30 cellular contexts compared by ENCODE assay signal in the genomic region with DNA sequence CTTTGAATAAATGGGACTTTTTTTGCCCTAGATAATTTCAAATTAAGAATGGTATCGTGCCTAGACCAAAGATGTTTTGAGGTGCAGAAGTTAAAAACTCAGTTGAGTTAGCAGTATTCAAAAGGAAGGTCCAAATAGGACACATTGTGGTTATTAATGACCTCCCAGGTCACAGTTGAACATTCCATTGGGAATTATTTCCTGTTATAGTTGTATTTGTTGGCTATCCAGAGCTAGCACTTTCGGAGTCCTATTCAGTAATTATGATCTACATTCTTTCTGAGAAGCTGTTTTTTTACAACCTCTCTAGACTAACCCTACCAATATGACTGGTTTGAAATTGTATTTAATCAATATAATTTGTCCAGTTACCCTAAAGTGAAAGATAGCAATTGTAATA.
"Had no signal": no experiment of that assay in that cellular context is flagged by ENCODE, and none has a peak within 500 bp of the region (broad histone marks: within the 10 kb centered on the region; RNA-seq: fewer than 3 reads in every experiment).

No MANE protein-coding gene starts in this region.

- H3K4me3 Mint-ChIP-seq: activated CD4-positive, alpha-beta memory T cell treated with anti-CD3 and anti-CD28 coated beads, Interleukin-2, amount 10 ng/mL, durations not matched to agents 7 days and 5 days; activated CD4-positive, alpha-beta T cell treated with anti-CD3 and anti-CD28 coated beads, Interleukin-2, amount 10 ng/mL, durations not matched to agents 7 days and 5 days; activated naive CD4-positive, alpha-beta T cell treated with anti-CD3 and anti-CD28 coated beads, Interleukin-2, amount 10 ng/mL, durations not matched to agents 7 days and 5 days; activated naive CD8-positive, alpha-beta T cell treated with anti-CD3 and anti-CD28 coated beads, Interleukin-2, amount 10 ng/mL, durations not matched to agents 7 days and 5 days; activated T-cell treated with anti-CD3 and anti-CD28 coated beads, Interleukin-2, amount 50 U/mL, for 24 hours; activated T-cell treated with anti-CD3 and anti-CD28 coated beads, Interleukin-2, amount 50 U/mL, for 72 hours; brain; endodermal cell had no signal

- H3K27ac Mint-ChIP-seq: activated CD4-positive, alpha-beta memory T cell treated with anti-CD3 and anti-CD28 coated beads, Interleukin-2, amount 10 ng/mL, durations not matched to agents 7 days and 5 days; activated CD4-positive, alpha-beta T cell treated with anti-CD3 and anti-CD28 coated beads, Interleukin-2, amount 10 ng/mL, durations not matched to agents 7 days and 5 days; activated naive CD4-positive, alpha-beta T cell treated with anti-CD3 and anti-CD28 coated beads, Interleukin-2, amount 10 ng/mL, durations not matched to agents 7 days and 5 days; activated naive CD4-positive, alpha-beta T cell treated with anti-CD3 and anti-CD28 coated beads, Interleukin-2, amount 50 U/mL, for 72 hours; activated naive CD8-positive, alpha-beta T cell treated with anti-CD3 and anti-CD28 coated beads, Interleukin-2, amount 10 ng/mL, durations not matched to agents 7 days and 5 days; activated T-cell treated with anti-CD3 and anti-CD28 coated beads, Interleukin-2, amount 50 U/mL, for 24 hours; activated T-cell treated with anti-CD3 and anti-CD28 coated beads, Interleukin-2, amount 50 U/mL, for 72 hours; endodermal cell had no signal

- ATAC-seq: activated naive CD4-positive, alpha-beta T cell treated with anti-CD3 and anti-CD28 coated beads, Interleukin-2, amount 50 U/mL, for 72 hours; activated T-cell treated with anti-CD3 and anti-CD28 coated beads, Interleukin-2, amount 50 U/mL, for 72 hours; foreskin keratinocyte; gastrocnemius medialis had no signal

- H3K27me3 ChIP-seq: ascending aorta, breast epithelium, cardiac muscle cell, colonic mucosa, dorsolateral prefrontal cortex, esophagus muscularis mucosa, gastrocnemius medialis had no signal

- H3K4me1 Mint-ChIP-seq: activated CD4-positive, alpha-beta memory T cell treated with anti-CD3 and anti-CD28 coated beads, Interleukin-2, amount 10 ng/mL, durations not matched to agents 7 days and 5 days; activated CD4-positive, alpha-beta T cell treated with anti-CD3 and anti-CD28 coated beads, Interleukin-2, amount 10 ng/mL, durations not matched to agents 7 days and 5 days; activated naive CD4-positive, alpha-beta T cell treated with anti-CD3 and anti-CD28 coated beads, Interleukin-2, amount 10 ng/mL, durations not matched to agents 7 days and 5 days; activated naive CD8-positive, alpha-beta T cell treated with anti-CD3 and anti-CD28 coated beads, Interleukin-2, amount 10 ng/mL, durations not matched to agents 7 days and 5 days had no signal

- H3K9me3 ChIP-seq: ascending aorta, breast epithelium, colonic mucosa, esophagus muscularis mucosa, gastrocnemius medialis had no signal

- H3K36me3 ChIP-seq: ascending aorta, breast epithelium, cardiac muscle cell, colonic mucosa, esophagus muscularis mucosa, gastrocnemius medialis had no signal

- H3K27me3 Mint-ChIP-seq: activated CD4-positive, alpha-beta memory T cell treated with anti-CD3 and anti-CD28 coated beads, Interleukin-2, amount 10 ng/mL, durations not matched to agents 7 days and 5 days; activated CD4-positive, alpha-beta T cell treated with anti-CD3 and anti-CD28 coated beads, Interleukin-2, amount 10 ng/mL, durations not matched to agents 7 days and 5 days; activated naive CD4-positive, alpha-beta T cell treated with anti-CD3 and anti-CD28 coated beads, Interleukin-2, amount 10 ng/mL, durations not matched to agents 7 days and 5 days; activated naive CD8-positive, alpha-beta T cell treated with anti-CD3 and anti-CD28 coated beads, Interleukin-2, amount 10 ng/mL, durations not matched to agents 7 days and 5 days; activated T-cell treated with anti-CD3 and anti-CD28 coated beads, Interleukin-2, amount 50 U/mL, for 24 hours; brain had no signal

- H3K36me3 Mint-ChIP-seq: activated naive CD4-positive, alpha-beta T cell treated with anti-CD3 and anti-CD28 coated beads, Interleukin-2, amount 10 ng/mL, durations not matched to agents 7 days and 5 days; activated naive CD4-positive, alpha-beta T cell treated with anti-CD3 and anti-CD28 coated beads, Interleukin-2, amount 50 U/mL, for 72 hours; activated naive CD8-positive, alpha-beta T cell treated with anti-CD3 and anti-CD28 coated beads, Interleukin-2, amount 10 ng/mL, durations not matched to agents 7 days and 5 days had no signal

- H3K9me3 Mint-ChIP-seq: activated CD4-positive, alpha-beta memory T cell treated with anti-CD3 and anti-CD28 coated beads, Interleukin-2, amount 10 ng/mL, durations not matched to agents 7 days and 5 days; activated CD4-positive, alpha-beta T cell treated with anti-CD3 and anti-CD28 coated beads, Interleukin-2, amount 10 ng/mL, durations not matched to agents 7 days and 5 days; activated naive CD4-positive, alpha-beta T cell treated with anti-CD3 and anti-CD28 coated beads, Interleukin-2, amount 10 ng/mL, durations not matched to agents 7 days and 5 days had no signal

- H3K27ac ChIP-seq: ascending aorta, breast epithelium, cardiac muscle cell, colonic mucosa, dorsolateral prefrontal cortex, esophagus muscularis mucosa, foreskin keratinocyte, gastrocnemius medialis had no signal

- H3K4me1 ChIP-seq: breast epithelium, colonic mucosa, foreskin keratinocyte had no signal

- DNase-seq: activated CD4-positive, alpha-beta memory T cell treated with anti-CD3 and anti-CD28 coated beads, Interleukin-2, amount 10 ng/mL, durations not matched to agents 7 days and 5 days; activated CD4-positive, alpha-beta T cell treated with anti-CD3 and anti-CD28 coated beads for 4 hours; activated CD4-positive, alpha-beta T cell treated with anti-CD3 and anti-CD28 coated beads, Interleukin-2, amount 10 ng/mL, durations not matched to agents 7 days and 5 days; activated CD4-positive, alpha-beta T cell treated with anti-CD3 and anti-CD28 coated beads, Interleukin-2, amount 50 U/mL, for 4 hours; activated CD4-positive, CD25-positive, alpha-beta regulatory T cell; activated CD4-positive, CD25-positive, alpha-beta regulatory T cell treated with anti-CD3 and anti-CD28 coated beads, Interleukin-2, amount 50 U/mL, for 72 hours; activated CD8-positive, alpha-beta memory T cell treated with anti-CD3 and anti-CD28 coated beads, Interleukin-2, amount 50 U/mL, for 48 hours; activated gamma-delta T cell; activated naive CD4-positive, alpha-beta T cell; activated naive CD4-positive, alpha-beta T cell treated with anti-CD3 and anti-CD28 coated beads, Interleukin-2, amount 10 ng/mL, durations not matched to agents 7 days and 5 days; activated naive CD8-positive, alpha-beta T cell treated with anti-CD3 and anti-CD28 coated beads, Interleukin-2, amount 10 ng/mL, durations not matched to agents 7 days and 5 days; activated T-cell treated with anti-CD3 and anti-CD28 coated beads for 4 hours; activated T-cell treated with anti-CD3 and anti-CD28 coated beads, Interleukin-2, amount 50 U/mL, for 24 hours; activated T-cell treated with anti-CD3 and anti-CD28 coated beads, Interleukin-2, amount 50 U/mL, for 72 hours; central memory CD4-positive, alpha-beta T cell; cerebellar nuclear complex; colonic mucosa; dorsolateral prefrontal cortex; effector memory CD4-positive, alpha-beta T cell; endodermal cell; erythroblast; foreskin keratinocyte; gastrocnemius medialis; T-helper 2 cell had no signal

- H3K4me3 ChIP-seq: ascending aorta, breast epithelium, cardiac muscle cell, colonic mucosa, dorsolateral prefrontal cortex, esophagus muscularis mucosa, gastrocnemius medialis had no signal
